In the genomic region with DNA sequence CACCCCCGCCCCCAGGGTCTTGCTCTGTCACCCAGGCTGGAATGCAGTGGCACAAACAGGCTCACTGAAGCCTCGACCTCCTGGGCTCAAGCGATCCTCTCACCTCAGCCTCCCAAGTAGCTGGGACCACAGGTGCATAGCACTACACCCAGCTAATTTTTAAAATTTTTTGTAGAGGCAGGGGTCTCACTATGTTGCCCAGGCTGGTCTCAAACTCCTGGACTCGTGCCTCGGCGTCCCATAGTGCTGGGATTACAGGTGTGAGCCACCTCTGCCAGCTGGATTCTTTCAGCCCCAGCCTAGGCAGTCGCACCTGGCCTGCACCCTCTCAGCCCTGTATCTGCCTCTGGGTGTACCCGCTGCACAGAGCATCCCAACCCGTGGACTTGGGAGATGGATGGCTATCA, we compare ENCODE assay signal across 1 cellular context.
TF ChIP-seq lines count a peak whose summit lies in the region.

No MANE protein-coding gene starts in this region.

TF ChIP-seq in HepG2, 621 proteins besides CTCF, POLR2A, EP300 and RAD21:
- TF ChIP-seq, protein P1, sequence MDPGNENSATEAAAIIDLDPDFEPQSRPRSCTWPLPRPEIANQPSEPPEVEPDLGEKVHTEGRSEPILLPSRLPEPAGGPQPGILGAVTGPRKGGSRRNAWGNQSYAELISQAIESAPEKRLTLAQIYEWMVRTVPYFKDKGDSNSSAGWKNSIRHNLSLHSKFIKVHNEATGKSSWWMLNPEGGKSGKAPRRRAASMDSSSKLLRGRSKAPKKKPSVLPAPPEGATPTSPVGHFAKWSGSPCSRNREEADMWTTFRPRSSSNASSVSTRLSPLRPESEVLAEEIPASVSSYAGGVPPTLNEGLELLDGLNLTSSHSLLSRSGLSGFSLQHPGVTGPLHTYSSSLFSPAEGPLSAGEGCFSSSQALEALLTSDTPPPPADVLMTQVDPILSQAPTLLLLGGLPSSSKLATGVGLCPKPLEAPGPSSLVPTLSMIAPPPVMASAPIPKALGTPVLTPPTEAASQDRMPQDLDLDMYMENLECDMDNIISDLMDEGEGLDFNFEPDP (CRISPR knock-in tag; conservative IDR thresholded peaks at IDR 0.05): 0 out of 2 replicates have a peak, but pooled peaks have one; percentile 92
- TF ChIP-seq ZNF121 (CRISPR knock-in tag; IDR thresholded peaks at IDR 0.05) (peak; percentile 91), NRL (CRISPR knock-in tag; IDR thresholded peaks at IDR 0.05; ENCODE audit: borderline replicate concordance) (0 out of 2 replicates have a peak, but pooled peaks have one; percentile 53), ZNF563 (CRISPR knock-in tag; IDR thresholded peaks at IDR 0.05) (0 out of 2 replicates have a peak, but pooled peaks have one; percentile 18)
- TF ChIP-seq, protein P2, sequence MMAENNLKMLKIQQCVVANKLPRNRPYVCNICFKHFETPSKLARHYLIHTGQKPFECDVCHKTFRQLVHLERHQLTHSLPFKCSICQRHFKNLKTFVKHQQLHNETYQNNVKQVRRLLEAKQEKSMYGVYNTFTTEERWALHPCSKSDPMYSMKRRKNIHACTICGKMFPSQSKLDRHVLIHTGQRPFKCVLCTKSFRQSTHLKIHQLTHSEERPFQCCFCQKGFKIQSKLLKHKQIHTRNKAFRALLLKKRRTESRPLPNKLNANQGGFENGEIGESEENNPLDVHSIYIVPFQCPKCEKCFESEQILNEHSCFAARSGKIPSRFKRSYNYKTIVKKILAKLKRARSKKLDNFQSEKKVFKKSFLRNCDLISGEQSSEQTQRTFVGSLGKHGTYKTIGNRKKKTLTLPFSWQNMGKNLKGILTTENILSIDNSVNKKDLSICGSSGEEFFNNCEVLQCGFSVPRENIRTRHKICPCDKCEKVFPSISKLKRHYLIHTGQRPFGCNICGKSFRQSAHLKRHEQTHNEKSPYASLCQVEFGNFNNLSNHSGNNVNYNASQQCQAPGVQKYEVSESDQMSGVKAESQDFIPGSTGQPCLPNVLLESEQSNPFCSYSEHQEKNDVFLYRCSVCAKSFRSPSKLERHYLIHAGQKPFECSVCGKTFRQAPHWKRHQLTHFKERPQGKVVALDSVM (CRISPR knock-in tag; IDR thresholded peaks at IDR 0.05): peak; percentile 40; the same call in 1 of the 2 replicates
- TF ChIP-seq, protein P3, sequence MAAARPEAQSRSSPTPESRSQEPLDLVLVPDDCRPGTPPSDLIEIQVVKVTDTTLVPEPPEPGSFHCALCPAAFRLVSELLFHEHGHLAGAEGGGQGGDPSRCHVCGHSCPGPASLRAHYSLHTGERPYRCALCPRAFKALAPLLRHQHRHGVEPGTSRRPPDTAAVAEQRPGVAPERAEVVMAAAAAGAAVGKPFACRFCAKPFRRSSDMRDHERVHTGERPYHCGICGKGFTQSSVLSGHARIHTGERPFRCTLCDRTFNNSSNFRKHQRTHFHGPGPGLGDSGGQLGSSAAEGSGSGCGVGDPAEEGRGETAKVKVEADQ (CRISPR knock-in tag; IDR thresholded peaks at IDR 0.05; ENCODE audit: borderline replicate concordance): peak; percentile 44
- TF ChIP-seq, protein P4, sequence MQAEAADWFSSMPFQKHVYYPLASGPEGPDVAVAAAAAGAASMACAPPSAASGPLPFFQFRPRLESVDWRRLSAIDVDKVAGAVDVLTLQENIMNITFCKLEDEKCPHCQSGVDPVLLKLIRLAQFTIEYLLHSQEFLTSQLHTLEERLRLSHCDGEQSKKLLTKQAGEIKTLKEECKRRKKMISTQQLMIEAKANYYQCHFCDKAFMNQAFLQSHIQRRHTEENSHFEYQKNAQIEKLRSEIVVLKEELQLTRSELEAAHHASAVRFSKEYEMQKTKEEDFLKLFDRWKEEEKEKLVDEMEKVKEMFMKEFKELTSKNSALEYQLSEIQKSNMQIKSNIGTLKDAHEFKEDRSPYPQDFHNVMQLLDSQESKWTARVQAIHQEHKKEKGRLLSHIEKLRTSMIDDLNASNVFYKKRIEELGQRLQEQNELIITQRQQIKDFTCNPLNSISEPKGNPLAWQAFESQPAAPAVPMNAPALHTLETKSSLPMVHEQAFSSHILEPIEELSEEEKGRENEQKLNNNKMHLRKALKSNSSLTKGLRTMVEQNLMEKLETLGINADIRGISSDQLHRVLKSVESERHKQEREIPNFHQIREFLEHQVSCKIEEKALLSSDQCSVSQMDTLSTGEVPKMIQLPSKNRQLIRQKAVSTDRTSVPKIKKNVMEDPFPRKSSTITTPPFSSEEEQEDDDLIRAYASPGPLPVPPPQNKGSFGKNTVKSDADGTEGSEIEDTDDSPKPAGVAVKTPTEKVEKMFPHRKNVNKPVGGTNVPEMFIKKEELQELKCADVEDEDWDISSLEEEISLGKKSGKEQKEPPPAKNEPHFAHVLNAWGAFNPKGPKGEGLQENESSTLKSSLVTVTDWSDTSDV (CRISPR knock-in tag; IDR thresholded peaks at IDR 0.05): peak; percentile 68; the same call in 1 of the 2 replicates
